26 cellular contexts compared by ENCODE assay signal in the genomic region with DNA sequence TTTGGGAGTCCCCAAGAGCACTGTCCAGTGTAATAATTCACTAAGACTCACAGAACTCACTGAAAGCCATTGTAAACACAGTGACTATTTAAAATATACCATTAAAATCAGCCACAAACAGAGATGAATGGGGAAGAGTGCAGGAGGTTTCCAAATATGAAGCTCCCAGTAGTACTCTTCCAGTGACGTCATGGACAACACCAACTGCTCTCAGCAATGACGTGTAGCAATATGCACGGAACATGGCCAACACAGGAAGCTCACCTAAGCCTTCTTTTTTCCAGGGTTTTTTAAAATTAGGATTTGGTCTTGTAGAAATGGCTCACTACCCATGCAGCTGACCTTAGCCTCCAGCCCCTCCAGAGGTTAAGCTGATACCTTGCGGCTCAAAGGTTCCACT.
"Had no signal": no experiment of that assay in that cellular context is flagged by ENCODE, and none has a peak within 500 bp of the region (broad histone marks: within the 10 kb centered on the region; RNA-seq: fewer than 3 reads in every experiment).

No MANE protein-coding gene starts in this region.

- ATAC-seq: effector memory CD8-positive, alpha-beta T cell; esophagus mucosa; gastrocnemius medialis; heart right ventricle; left cardiac atrium; left lung; left ventricle myocardium superior; lower lobe of right lung; mucosa of descending colon had no signal

- H3K4me3 ChIP-seq: colonic mucosa, esophagus squamous epithelium, gastrocnemius medialis, heart right ventricle, left lung, lower lobe of right lung, mucosa of descending colon had no signal

- H3K4me1 ChIP-seq: colonic mucosa, esophagus squamous epithelium, gastrocnemius medialis, heart right ventricle, left lung, lower lobe of right lung had no signal

- DNase-seq: colonic mucosa; cortex of kidney; effector CD8-positive, alpha-beta T cell; effector memory CD8-positive, alpha-beta T cell; endodermal cell; erythroblast; esophagus squamous epithelium; foreskin fibroblast; foreskin melanocyte; gastrocnemius medialis; glutamatergic neuron; head of caudate nucleus; heart right ventricle; hippocampal formation; left cardiac atrium; left lung; left ventricle myocardium superior; lower lobe of right lung; mesenchymal stem cell; mucosa of descending colon; naive B cell had no signal

- H3K27ac ChIP-seq: colonic mucosa, epithelial cell of prostate, esophagus squamous epithelium, gastrocnemius medialis, heart right ventricle, left lung, lower lobe of right lung had no signal

- H3K27me3 ChIP-seq: colonic mucosa, esophagus squamous epithelium, gastrocnemius medialis, heart right ventricle, left lung had no signal

- H3K36me3 ChIP-seq: colonic mucosa, esophagus squamous epithelium, gastrocnemius medialis, heart right ventricle, left lung, lower lobe of right lung had no signal

- FAIRE-seq: endometrium, islet of Langerhans, keratinocyte had no signal

- H3K9me3 ChIP-seq: colonic mucosa, esophagus squamous epithelium, gastrocnemius medialis, lower lobe of right lung had no signal
